7 cellular contexts compared by ENCODE assay signal in the genomic region with DNA sequence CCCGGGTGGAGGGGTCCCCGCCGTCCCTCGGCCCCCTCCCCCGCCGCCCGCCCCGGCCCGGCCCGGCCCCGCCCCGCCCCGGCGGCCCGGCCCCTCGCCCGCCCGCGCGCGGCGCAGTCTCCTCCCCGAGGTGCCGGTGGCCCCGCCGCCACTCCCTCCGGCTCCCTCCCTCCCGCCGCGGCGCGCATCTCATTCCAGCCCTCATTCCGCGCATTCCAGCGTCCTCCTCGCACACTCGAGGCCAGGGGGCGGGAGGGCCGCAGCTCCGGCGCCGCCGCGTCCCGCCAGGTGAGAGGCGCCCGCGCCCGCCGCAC. TPM values are rescaled to one million over a fixed set of nuclear protein-coding genes. Genes with fewer than 3 reads are reported as not detected.
DNase-seq lines count a peak whose midpoint lies in the region; ATAC-seq and TF ChIP-seq lines count a peak whose summit lies in the region.

A gene (plus strand): TSS at position 204 of the 314 bp plus-strand sequence.

- peak within 1 kb of the TSS; percentile 97 for H2AFZ ChIP-seq in neural progenitor cell (replicated peaks)

- POLR2A ChIA-PET in activated CD4-positive, alpha-beta memory T cell treated with anti-CD3 and anti-CD28 coated beads for 36 hours (lab: Charles Lee), result no interaction called here

- H3K27ac Mint-ChIP-seq in activated CD4-positive, alpha-beta memory T cell treated with anti-CD3 and anti-CD28 coated beads for 36 hours, result no peak within 1 kb of the TSS
- H3K27ac Mint-ChIP-seq in neural progenitor cell, result peak within 1 kb of the TSS; percentile 38

- peak within 1 kb of the TSS; percentile 77 for H3K4me3 Mint-ChIP-seq in activated CD4-positive, alpha-beta memory T cell treated with anti-CD3 and anti-CD28 coated beads for 36 hours
- H3K4me3 Mint-ChIP-seq in neural progenitor cell, result peak within 1 kb of the TSS; percentile 87

- no peak within 1 kb of the TSS for H3K27ac ChIP-seq in neural progenitor cell

- peaks cover 33% of the 10 kb centered on the region for H3F3A ChIP-seq in neural progenitor cell (ENCODE audit: low read depth)

- TF ChIP-seq CTCF in foreskin fibroblast (IDR thresholded peaks at IDR 0.05; ENCODE audit: low read depth, low read length) (no peak), neural progenitor cell (IDR thresholded peaks at IDR 0.05) (no peak)

- H3K79me2 ChIP-seq in neural progenitor cell (ENCODE audit: low read depth), result peaks cover 33% of the 10 kb centered on the region

- intact Hi-C loops in activated CD4-positive, alpha-beta memory T cell treated with anti-CD3 and anti-CD28 coated beads for 36 hours (cut with micrococcal nuclease), result no loop called here

- peak within 1 kb of the TSS; percentile 54 to 74 for H3K4me3 ChIP-seq in foreskin fibroblast (ENCODE audit: low read depth in 1 of 2, low read length in 2 of 2)
- peak within 1 kb of the TSS; percentile 73 for H3K4me3 ChIP-seq in neural progenitor cell

- H3K36me3 ChIP-seq in neural progenitor cell, result no peaks in the 10 kb centered on the region

- no peaks in the 10 kb centered on the region for H3K9me3 ChIP-seq in neural progenitor cell (ENCODE audit: low read depth)

- H4K20me1 ChIP-seq in neural progenitor cell (ENCODE audit: low read depth), result peaks cover 33% of the 10 kb centered on the region

- H3K4me2 ChIP-seq in neural progenitor cell, result peak within 1 kb of the TSS; percentile 95

- DNase-seq in GM04503 (ENCODE audit: low read depth), result peak; percentile 30
- DNase-seq in LoVo (ENCODE audit: low spot score), result peak; percentile 92
- DNase-seq in activated CD4-positive, alpha-beta memory T cell treated with anti-CD3 and anti-CD28 coated beads for 36 hours, result peak; percentile 20
- peak; percentile 77 to 91 for DNase-seq in foreskin fibroblast
- DNase-seq in neural progenitor cell (ENCODE audit: low spot score), result peak; percentile 96
- no peak for DNase-seq in superior temporal gyrus (ENCODE audit: extremely low spot score)

- peaks cover 43% of the 10 kb centered on the region for H3K27me3 ChIP-seq in neural progenitor cell

- H3K4me1 Mint-ChIP-seq in activated CD4-positive, alpha-beta memory T cell treated with anti-CD3 and anti-CD28 coated beads for 36 hours (ENCODE audit: low read depth), result peaks cover 20% of the 10 kb centered on the region
- H3K4me1 Mint-ChIP-seq in neural progenitor cell, result peaks cover 35% of the 10 kb centered on the region

- no peaks in the 10 kb centered on the region for H3K9me3 Mint-ChIP-seq in activated CD4-positive, alpha-beta memory T cell treated with anti-CD3 and anti-CD28 coated beads for 36 hours
- no peaks in the 10 kb centered on the region for H3K9me3 Mint-ChIP-seq in neural progenitor cell

- H3K9ac ChIP-seq in neural progenitor cell, result peak within 1 kb of the TSS; percentile 34

- peaks cover 47% of the 10 kb centered on the region for H3K27me3 Mint-ChIP-seq in activated CD4-positive, alpha-beta memory T cell treated with anti-CD3 and anti-CD28 coated beads for 36 hours
- peaks cover 25% of the 10 kb centered on the region for H3K27me3 Mint-ChIP-seq in neural progenitor cell (ENCODE audit: insufficient read depth, low read depth)

- H3K4me1 ChIP-seq in neural progenitor cell, result peaks cover 32% of the 10 kb centered on the region

- ATAC-seq in GM19351 (IDR thresholded peaks at IDR 0.05; ENCODE audit: unreplicated experiment), result no peak

- H3K36me3 Mint-ChIP-seq in activated CD4-positive, alpha-beta memory T cell treated with anti-CD3 and anti-CD28 coated beads for 36 hours, result no peaks in the 10 kb centered on the region
- no peaks in the 10 kb centered on the region for H3K36me3 Mint-ChIP-seq in neural progenitor cell

- CTCF ChIA-PET in activated CD4-positive, alpha-beta memory T cell treated with anti-CD3 and anti-CD28 coated beads for 36 hours (lab: Charles Lee), result no interaction called here

RNA-seq across cellular contexts. Expression of the gene that starts here (rescaled TPM):
- total RNA-seq in activated CD4-positive, alpha-beta memory T cell treated with anti-CD3 and anti-CD28 coated beads for 36 hours, result 1 to 10 TPM; 3.2 to 3.8 TPM
- total RNA-seq in neural progenitor cell (ENCODE audit: low replicate concordance), result 8.8 and 22.5 TPM in 2 replicates
